In the genomic region with DNA sequence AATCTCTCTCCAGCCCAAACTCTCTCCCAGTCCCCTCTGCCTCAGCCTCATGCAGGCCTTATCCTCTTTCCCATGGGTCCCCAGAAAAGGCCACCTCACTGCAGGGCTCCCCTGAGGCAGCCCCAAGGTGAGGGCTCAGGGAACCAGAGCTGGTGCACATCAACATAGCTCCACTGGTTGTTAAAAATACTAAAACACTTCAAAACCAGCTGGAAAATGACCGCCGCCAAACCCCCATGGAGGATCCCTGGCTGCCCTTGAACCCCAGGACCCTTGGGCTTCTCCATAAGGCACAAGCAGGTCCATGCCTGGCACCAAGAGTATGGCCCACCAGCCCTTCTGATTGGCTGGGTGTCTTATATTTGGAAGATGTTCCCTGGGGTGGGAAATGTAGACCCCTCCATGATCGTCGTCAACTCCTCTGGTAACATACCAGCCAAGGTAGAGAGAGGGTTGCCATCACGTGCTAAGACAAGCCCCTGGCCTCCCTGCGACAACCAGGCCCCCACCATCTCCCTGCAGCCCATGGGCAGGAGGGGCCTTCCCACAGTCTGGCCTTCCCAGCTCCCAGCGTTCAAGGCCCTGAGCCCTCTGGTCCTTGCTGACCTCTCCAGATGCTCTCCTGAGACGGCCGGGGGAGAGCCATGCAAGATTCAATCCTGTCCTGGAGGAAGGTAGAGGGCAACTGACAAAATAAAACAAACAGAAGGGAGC, we compare ENCODE assay signal across 23 cellular contexts.
"Had no signal": no experiment of that assay in that cellular context is flagged by ENCODE, and none has a peak within 500 bp of the region (broad histone marks: within the 10 kb centered on the region; RNA-seq: fewer than 3 reads in every experiment).

No MANE protein-coding gene starts in this region.

- DNase-seq: activated CD4-positive, alpha-beta T cell treated with anti-CD3 and anti-CD28 coated beads for 4 hours; activated CD4-positive, alpha-beta T cell treated with anti-CD3 and anti-CD28 coated beads, Interleukin-2, amount 50 U/mL, for 48 hours; activated CD4-positive, CD25-positive, alpha-beta regulatory T cell; activated CD8-positive, alpha-beta memory T cell treated with anti-CD3 and anti-CD28 coated beads, Interleukin-2, amount 50 U/mL, for 48 hours; activated gamma-delta T cell; activated naive CD4-positive, alpha-beta T cell treated with anti-CD3 and anti-CD28 coated beads, Interleukin-2, amount 10 ng/mL, durations not matched to agents 7 days and 5 days; activated naive CD8-positive, alpha-beta T cell treated with anti-CD3 and anti-CD28 coated beads, Interleukin-2, amount 10 ng/mL, durations not matched to agents 7 days and 5 days; activated T-cell treated with anti-CD3 and anti-CD28 coated beads, Interleukin-2, amount 50 U/mL, for 24 hours; brain microvascular endothelial cell; caudate nucleus; left cardiac atrium; naive thymus-derived CD8-positive, alpha-beta T cell; stimulated activated naive CD4-positive, alpha-beta T cell treated with Interleukin-2 at 50 U/mL for 16 hours; T-helper 1 cell; testis; transverse colon had no signal

- H3K27ac ChIP-seq: ascending aorta, brain microvascular endothelial cell, epithelial cell of prostate, neutrophil, ovary, prostate gland, testis, transverse colon had no signal

- H3K36me3 ChIP-seq: ascending aorta, brain microvascular endothelial cell, neutrophil, ovary, prostate gland, transverse colon had no signal

- H3K4me3 ChIP-seq: ascending aorta, ovary, prostate gland, testis, transverse colon had no signal

- H3K9me3 ChIP-seq: ascending aorta, neutrophil, ovary, prostate gland, testis, transverse colon had no signal

- H3K9me3 Mint-ChIP-seq: activated naive CD4-positive, alpha-beta T cell treated with anti-CD3 and anti-CD28 coated beads, Interleukin-2, amount 10 ng/mL, durations not matched to agents 7 days and 5 days; activated naive CD8-positive, alpha-beta T cell treated with anti-CD3 and anti-CD28 coated beads, Interleukin-2, amount 10 ng/mL, durations not matched to agents 7 days and 5 days; activated T-cell treated with anti-CD3 and anti-CD28 coated beads, Interleukin-2, amount 50 U/mL, for 24 hours; mesothelial cell of epicardium; T-helper 2 cell treated with Interferon-gamma antibody and Interleukin-4, amounts not matched to agents 5 μg/mL and 100 μg/mL, for 36 hours had no signal

- H3K4me1 ChIP-seq: ascending aorta, prostate gland, testis, transverse colon had no signal

- H3K27ac Mint-ChIP-seq: activated naive CD4-positive, alpha-beta T cell treated with anti-CD3 and anti-CD28 coated beads, Interleukin-2, amount 10 ng/mL, durations not matched to agents 7 days and 5 days; activated naive CD8-positive, alpha-beta T cell treated with anti-CD3 and anti-CD28 coated beads, Interleukin-2, amount 10 ng/mL, durations not matched to agents 7 days and 5 days; activated T-cell treated with anti-CD3 and anti-CD28 coated beads, Interleukin-2, amount 50 U/mL, for 24 hours; mesothelial cell of epicardium; naive thymus-derived CD8-positive, alpha-beta T cell; T-helper 2 cell treated with Interferon-gamma antibody and Interleukin-4, amounts not matched to agents 5 μg/mL and 100 μg/mL, for 36 hours had no signal

- H3K36me3 Mint-ChIP-seq: activated naive CD4-positive, alpha-beta T cell treated with anti-CD3 and anti-CD28 coated beads, Interleukin-2, amount 10 ng/mL, durations not matched to agents 7 days and 5 days; activated naive CD8-positive, alpha-beta T cell treated with anti-CD3 and anti-CD28 coated beads, Interleukin-2, amount 10 ng/mL, durations not matched to agents 7 days and 5 days; mesothelial cell of epicardium; naive thymus-derived CD8-positive, alpha-beta T cell had no signal

- H3K27me3 ChIP-seq: ovary, testis had no signal

- H3K4me3 Mint-ChIP-seq: activated naive CD4-positive, alpha-beta T cell treated with anti-CD3 and anti-CD28 coated beads, Interleukin-2, amount 10 ng/mL, durations not matched to agents 7 days and 5 days; activated naive CD8-positive, alpha-beta T cell treated with anti-CD3 and anti-CD28 coated beads, Interleukin-2, amount 10 ng/mL, durations not matched to agents 7 days and 5 days; activated T-cell treated with anti-CD3 and anti-CD28 coated beads, Interleukin-2, amount 50 U/mL, for 24 hours; mesothelial cell of epicardium; naive thymus-derived CD8-positive, alpha-beta T cell; T-helper 2 cell treated with Interferon-gamma antibody and Interleukin-4, amounts not matched to agents 5 μg/mL and 100 μg/mL, for 36 hours had no signal

- ATAC-seq: left cardiac atrium; naive thymus-derived CD8-positive, alpha-beta T cell had no signal

- H3K4me1 Mint-ChIP-seq: activated naive CD4-positive, alpha-beta T cell treated with anti-CD3 and anti-CD28 coated beads, Interleukin-2, amount 10 ng/mL, durations not matched to agents 7 days and 5 days; activated naive CD8-positive, alpha-beta T cell treated with anti-CD3 and anti-CD28 coated beads, Interleukin-2, amount 10 ng/mL, durations not matched to agents 7 days and 5 days had no signal
